1 cellular context compared by ENCODE assay signal in the genomic region with DNA sequence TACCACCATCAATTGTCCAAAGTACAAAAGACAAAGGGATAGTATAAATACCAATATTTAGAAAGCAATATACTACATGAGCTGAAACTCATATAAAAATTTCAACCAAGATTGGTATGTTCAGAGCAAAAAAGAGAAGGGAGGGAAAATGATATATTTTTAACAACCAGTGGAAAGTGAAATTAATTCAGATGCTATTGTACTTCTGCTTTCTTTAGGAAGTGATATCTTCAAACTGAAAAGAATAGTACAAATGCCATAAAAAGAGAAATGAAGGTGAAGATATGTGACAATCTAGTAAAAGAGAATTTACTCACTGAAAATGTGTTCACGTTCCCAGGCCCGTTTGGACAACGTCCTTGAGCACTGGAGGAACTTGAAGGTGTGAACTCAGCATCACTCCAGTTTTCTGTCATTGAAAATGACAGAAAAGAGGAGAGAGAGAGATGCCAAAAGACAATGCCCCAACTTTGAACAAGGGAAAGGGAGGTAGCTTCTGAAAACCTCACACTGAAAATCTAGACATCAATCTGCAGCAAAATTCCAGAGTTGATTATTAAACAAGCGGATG.
TF ChIP-seq lines count a peak whose summit lies in the region.

No MANE protein-coding gene starts in this region.

TF ChIP-seq in GM12878, 131 proteins besides CTCF, POLR2A, EP300 and RAD21 (continues in another document):
- TF ChIP-seq CREB1 (IDR thresholded peaks at IDR 0.05; ENCODE audit: low read depth) (no peak), HDGF (IDR thresholded peaks at IDR 0.05) (no peak), GATAD2B (conservative IDR thresholded peaks at IDR 0.05; ENCODE audit: low read depth) (no peak), IKZF1 (conservative IDR thresholded peaks at IDR 0.05) (0 out of 2 replicates have a peak, but pooled peaks have one; percentile 37), ATF7 (IDR thresholded peaks at IDR 0.05; ENCODE audit: low read depth) (peak; percentile 41), NFIC (IDR thresholded peaks at IDR 0.05; ENCODE audit: low read depth, low read length) (peak; percentile 23; the same call in 1 of the 2 replicates), TARDBP (IDR thresholded peaks at IDR 0.05; ENCODE audit: borderline replicate concordance) (no peak), CBX5 (IDR thresholded peaks at IDR 0.05; ENCODE audit: low read depth) (no peak), TCF3 (IDR thresholded peaks at IDR 0.05; ENCODE audit: borderline replicate concordance, insufficient read depth, low read depth, low read length) (no peak), KAT2A (conservative IDR thresholded peaks at IDR 0.05; ENCODE audit: control insufficient read depth, low read depth, low read length) (no peak), BHLHE40 (IDR thresholded peaks at IDR 0.05; ENCODE audit: borderline replicate concordance in 1 of 2, low read depth in 2 of 2, low read length in 1 of 2) (peak in 1 of 2 experiments; percentile 11; a peak in 2 of 4 replicates), SUZ12 (IDR thresholded peaks at IDR 0.05; ENCODE audit: unreplicated experiment) (no peak), SMAD1 (IDR thresholded peaks at IDR 0.05; ENCODE audit: low read depth, partially characterized antibody) (no peak), MTA2 (IDR thresholded peaks at IDR 0.05; ENCODE audit: low read depth) (0 out of 2 replicates have a peak, but pooled peaks have one; percentile 29), MTA3 (IDR thresholded peaks at IDR 0.05; ENCODE audit: borderline replicate concordance, low read length) (no peak), RAD51 (IDR thresholded peaks at IDR 0.05) (no peak), HDAC6 (IDR thresholded peaks at IDR 0.05; ENCODE audit: unreplicated experiment) (no peak), POU2F2 (IDR thresholded peaks at IDR 0.05; ENCODE audit: borderline replicate concordance, low read depth, low read length) (no peak), ZNF274 (IDR thresholded peaks at IDR 0.05; ENCODE audit: insufficient read depth, insufficient read length) (no peak), EED (IDR thresholded peaks at IDR 0.05; ENCODE audit: low read depth) (0 out of 2 replicates have a peak, but pooled peaks have one; percentile 12), ZBED1 (IDR thresholded peaks at IDR 0.05; ENCODE audit: borderline replicate concordance) (no peak), PAX5 (IDR thresholded peaks at IDR 0.05; ENCODE audit: borderline replicate concordance, low read depth, low read length) (no peak), MEF2B (IDR thresholded peaks at IDR 0.05; ENCODE audit: partially characterized antibody, poor library complexity, severe bottlenecking) (peak; percentile 24), SPI1 (IDR thresholded peaks at IDR 0.05; ENCODE audit: borderline replicate concordance, insufficient read depth, low read depth, low read length) (peak; percentile 6; the same call in 1 of the 2 replicates), KLF5 (IDR thresholded peaks at IDR 0.05; ENCODE audit: partially characterized antibody) (no peak), SIN3A (IDR thresholded peaks at IDR 0.05; ENCODE audit: low read depth, low read length) (no peak), IKZF2 (IDR thresholded peaks at IDR 0.05) (peak; percentile 58 to 62; a peak in 2 of 4 replicates)
- TF ChIP-seq, protein P1, sequence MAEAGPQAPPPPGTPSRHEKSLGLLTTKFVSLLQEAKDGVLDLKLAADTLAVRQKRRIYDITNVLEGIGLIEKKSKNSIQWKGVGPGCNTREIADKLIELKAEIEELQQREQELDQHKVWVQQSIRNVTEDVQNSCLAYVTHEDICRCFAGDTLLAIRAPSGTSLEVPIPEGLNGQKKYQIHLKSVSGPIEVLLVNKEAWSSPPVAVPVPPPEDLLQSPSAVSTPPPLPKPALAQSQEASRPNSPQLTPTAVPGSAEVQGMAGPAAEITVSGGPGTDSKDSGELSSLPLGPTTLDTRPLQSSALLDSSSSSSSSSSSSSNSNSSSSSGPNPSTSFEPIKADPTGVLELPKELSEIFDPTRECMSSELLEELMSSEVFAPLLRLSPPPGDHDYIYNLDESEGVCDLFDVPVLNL (IDR thresholded peaks at IDR 0.05; ENCODE audit: low read depth, low read length) = no peak
- TF ChIP-seq, protein P2, sequence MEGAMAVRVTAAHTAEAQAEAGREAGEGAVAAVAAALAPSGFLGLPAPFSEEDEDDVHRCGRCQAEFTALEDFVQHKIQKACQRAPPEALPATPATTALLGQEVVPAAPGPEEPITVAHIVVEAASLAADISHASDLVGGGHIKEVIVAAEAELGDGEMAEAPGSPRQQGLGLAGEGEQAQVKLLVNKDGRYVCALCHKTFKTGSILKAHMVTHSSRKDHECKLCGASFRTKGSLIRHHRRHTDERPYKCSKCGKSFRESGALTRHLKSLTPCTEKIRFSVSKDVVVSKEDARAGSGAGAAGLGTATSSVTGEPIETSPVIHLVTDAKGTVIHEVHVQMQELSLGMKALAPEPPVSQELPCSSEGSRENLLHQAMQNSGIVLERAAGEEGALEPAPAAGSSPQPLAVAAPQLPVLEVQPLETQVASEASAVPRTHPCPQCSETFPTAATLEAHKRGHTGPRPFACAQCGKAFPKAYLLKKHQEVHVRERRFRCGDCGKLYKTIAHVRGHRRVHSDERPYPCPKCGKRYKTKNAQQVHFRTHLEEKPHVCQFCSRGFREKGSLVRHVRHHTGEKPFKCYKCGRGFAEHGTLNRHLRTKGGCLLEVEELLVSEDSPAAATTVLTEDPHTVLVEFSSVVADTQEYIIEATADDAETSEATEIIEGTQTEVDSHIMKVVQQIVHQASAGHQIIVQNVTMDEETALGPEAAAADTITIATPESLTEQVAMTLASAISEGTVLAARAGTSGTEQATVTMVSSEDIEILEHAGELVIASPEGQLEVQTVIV (IDR thresholded peaks at IDR 0.05; ENCODE audit: borderline replicate concordance, partially characterized antibody) = no peak
- TF ChIP-seq, protein P3, sequence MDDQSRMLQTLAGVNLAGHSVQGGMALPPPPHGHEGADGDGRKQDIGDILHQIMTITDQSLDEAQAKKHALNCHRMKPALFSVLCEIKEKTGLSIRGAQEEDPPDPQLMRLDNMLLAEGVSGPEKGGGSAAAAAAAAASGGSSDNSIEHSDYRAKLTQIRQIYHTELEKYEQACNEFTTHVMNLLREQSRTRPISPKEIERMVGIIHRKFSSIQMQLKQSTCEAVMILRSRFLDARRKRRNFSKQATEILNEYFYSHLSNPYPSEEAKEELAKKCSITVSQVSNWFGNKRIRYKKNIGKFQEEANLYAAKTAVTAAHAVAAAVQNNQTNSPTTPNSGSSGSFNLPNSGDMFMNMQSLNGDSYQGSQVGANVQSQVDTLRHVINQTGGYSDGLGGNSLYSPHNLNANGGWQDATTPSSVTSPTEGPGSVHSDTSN (IDR thresholded peaks at IDR 0.05; ENCODE audit: insufficient replicate concordance, low read depth, low read length) = no peak
- TF ChIP-seq, protein P4, sequence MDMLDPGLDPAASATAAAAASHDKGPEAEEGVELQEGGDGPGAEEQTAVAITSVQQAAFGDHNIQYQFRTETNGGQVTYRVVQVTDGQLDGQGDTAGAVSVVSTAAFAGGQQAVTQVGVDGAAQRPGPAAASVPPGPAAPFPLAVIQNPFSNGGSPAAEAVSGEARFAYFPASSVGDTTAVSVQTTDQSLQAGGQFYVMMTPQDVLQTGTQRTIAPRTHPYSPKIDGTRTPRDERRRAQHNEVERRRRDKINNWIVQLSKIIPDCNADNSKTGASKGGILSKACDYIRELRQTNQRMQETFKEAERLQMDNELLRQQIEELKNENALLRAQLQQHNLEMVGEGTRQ (IDR thresholded peaks at IDR 0.05; ENCODE audit: borderline replicate concordance, low read depth, low read length) = no peak
- TF ChIP-seq, protein P5, sequence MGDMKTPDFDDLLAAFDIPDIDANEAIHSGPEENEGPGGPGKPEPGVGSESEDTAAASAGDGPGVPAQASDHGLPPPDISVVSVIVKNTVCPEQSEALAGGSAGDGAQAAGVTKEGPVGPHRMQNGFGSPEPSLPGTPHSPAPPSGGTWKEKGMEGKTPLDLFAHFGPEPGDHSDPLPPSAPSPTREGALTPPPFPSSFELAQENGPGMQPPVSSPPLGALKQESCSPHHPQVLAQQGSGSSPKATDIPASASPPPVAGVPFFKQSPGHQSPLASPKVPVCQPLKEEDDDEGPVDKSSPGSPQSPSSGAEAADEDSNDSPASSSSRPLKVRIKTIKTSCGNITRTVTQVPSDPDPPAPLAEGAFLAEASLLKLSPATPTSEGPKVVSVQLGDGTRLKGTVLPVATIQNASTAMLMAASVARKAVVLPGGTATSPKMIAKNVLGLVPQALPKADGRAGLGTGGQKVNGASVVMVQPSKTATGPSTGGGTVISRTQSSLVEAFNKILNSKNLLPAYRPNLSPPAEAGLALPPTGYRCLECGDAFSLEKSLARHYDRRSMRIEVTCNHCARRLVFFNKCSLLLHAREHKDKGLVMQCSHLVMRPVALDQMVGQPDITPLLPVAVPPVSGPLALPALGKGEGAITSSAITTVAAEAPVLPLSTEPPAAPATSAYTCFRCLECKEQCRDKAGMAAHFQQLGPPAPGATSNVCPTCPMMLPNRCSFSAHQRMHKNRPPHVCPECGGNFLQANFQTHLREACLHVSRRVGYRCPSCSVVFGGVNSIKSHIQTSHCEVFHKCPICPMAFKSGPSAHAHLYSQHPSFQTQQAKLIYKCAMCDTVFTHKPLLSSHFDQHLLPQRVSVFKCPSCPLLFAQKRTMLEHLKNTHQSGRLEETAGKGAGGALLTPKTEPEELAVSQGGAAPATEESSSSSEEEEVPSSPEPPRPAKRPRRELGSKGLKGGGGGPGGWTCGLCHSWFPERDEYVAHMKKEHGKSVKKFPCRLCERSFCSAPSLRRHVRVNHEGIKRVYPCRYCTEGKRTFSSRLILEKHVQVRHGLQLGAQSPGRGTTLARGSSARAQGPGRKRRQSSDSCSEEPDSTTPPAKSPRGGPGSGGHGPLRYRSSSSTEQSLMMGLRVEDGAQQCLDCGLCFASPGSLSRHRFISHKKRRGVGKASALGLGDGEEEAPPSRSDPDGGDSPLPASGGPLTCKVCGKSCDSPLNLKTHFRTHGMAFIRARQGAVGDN (IDR thresholded peaks at IDR 0.05) = peak; percentile 52
- TF ChIP-seq, protein P6, sequence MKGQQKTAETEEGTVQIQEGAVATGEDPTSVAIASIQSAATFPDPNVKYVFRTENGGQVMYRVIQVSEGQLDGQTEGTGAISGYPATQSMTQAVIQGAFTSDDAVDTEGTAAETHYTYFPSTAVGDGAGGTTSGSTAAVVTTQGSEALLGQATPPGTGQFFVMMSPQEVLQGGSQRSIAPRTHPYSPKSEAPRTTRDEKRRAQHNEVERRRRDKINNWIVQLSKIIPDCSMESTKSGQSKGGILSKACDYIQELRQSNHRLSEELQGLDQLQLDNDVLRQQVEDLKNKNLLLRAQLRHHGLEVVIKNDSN (IDR thresholded peaks at IDR 0.05; ENCODE audit: borderline replicate concordance, extremely low read length, insufficient read depth, low read depth, low read length) = no peak
- TF ChIP-seq, protein P7, sequence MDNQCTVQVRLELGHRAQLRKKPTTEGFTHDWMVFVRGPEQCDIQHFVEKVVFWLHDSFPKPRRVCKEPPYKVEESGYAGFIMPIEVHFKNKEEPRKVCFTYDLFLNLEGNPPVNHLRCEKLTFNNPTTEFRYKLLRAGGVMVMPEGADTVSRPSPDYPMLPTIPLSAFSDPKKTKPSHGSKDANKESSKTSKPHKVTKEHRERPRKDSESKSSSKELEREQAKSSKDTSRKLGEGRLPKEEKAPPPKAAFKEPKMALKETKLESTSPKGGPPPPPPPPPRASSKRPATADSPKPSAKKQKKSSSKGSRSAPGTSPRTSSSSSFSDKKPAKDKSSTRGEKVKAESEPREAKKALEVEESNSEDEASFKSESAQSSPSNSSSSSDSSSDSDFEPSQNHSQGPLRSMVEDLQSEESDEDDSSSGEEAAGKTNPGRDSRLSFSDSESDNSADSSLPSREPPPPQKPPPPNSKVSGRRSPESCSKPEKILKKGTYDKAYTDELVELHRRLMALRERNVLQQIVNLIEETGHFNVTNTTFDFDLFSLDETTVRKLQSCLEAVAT (IDR thresholded peaks at IDR 0.05) = 0 out of 2 replicates have a peak, but pooled peaks have one; percentile 1
- TF ChIP-seq, protein P8, sequence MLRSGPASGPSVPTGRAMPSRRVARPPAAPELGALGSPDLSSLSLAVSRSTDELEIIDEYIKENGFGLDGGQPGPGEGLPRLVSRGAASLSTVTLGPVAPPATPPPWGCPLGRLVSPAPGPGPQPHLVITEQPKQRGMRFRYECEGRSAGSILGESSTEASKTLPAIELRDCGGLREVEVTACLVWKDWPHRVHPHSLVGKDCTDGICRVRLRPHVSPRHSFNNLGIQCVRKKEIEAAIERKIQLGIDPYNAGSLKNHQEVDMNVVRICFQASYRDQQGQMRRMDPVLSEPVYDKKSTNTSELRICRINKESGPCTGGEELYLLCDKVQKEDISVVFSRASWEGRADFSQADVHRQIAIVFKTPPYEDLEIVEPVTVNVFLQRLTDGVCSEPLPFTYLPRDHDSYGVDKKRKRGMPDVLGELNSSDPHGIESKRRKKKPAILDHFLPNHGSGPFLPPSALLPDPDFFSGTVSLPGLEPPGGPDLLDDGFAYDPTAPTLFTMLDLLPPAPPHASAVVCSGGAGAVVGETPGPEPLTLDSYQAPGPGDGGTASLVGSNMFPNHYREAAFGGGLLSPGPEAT (IDR thresholded peaks at IDR 0.05; ENCODE audit: low read depth) = peak; percentile 56; the same call in 1 of the 2 replicates
- TF ChIP-seq, protein P9, sequence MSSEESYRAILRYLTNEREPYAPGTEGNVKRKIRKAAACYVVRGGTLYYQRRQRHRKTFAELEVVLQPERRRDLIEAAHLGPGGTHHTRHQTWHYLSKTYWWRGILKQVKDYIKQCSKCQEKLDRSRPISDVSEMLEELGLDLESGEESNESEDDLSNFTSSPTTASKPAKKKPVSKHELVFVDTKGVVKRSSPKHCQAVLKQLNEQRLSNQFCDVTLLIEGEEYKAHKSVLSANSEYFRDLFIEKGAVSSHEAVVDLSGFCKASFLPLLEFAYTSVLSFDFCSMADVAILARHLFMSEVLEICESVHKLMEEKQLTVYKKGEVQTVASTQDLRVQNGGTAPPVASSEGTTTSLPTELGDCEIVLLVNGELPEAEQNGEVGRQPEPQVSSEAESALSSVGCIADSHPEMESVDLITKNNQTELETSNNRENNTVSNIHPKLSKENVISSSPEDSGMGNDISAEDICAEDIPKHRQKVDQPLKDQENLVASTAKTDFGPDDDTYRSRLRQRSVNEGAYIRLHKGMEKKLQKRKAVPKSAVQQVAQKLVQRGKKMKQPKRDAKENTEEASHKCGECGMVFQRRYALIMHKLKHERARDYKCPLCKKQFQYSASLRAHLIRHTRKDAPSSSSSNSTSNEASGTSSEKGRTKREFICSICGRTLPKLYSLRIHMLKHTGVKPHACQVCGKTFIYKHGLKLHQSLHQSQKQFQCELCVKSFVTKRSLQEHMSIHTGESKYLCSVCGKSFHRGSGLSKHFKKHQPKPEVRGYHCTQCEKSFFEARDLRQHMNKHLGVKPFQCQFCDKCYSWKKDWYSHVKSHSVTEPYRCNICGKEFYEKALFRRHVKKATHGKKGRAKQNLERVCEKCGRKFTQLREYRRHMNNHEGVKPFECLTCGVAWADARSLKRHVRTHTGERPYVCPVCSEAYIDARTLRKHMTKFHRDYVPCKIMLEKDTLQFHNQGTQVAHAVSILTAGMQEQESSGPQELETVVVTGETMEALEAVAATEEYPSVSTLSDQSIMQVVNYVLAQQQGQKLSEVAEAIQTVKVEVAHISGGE (CRISPR knock-in tag; IDR thresholded peaks at IDR 0.05) = no peak
- TF ChIP-seq, protein P10, sequence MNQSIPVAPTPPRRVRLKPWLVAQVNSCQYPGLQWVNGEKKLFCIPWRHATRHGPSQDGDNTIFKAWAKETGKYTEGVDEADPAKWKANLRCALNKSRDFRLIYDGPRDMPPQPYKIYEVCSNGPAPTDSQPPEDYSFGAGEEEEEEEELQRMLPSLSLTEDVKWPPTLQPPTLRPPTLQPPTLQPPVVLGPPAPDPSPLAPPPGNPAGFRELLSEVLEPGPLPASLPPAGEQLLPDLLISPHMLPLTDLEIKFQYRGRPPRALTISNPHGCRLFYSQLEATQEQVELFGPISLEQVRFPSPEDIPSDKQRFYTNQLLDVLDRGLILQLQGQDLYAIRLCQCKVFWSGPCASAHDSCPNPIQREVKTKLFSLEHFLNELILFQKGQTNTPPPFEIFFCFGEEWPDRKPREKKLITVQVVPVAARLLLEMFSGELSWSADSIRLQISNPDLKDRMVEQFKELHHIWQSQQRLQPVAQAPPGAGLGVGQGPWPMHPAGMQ (IDR thresholded peaks at IDR 0.05; ENCODE audit: borderline replicate concordance) = no peak
